ENCODE assay signal across 12 cellular contexts in the genomic region with DNA sequence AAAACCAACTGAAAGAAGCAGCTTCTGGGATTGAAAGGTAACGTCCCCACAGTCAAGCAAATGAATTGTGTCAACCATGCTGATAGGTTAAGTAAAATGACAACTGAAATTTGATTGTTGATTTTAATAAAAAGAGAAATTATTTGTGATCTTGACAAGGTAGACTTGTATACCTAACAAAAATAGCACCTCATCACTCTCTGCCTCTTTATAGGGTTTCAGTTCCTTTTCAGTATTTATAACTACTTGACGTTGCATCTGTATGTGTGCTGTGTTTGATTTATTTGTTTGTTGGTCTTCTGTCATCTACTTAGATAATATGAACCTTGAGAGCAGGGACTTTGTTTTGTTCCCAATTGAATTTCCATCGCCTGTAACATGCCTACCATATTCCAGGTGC. TPM values are rescaled to one million over a fixed set of nuclear protein-coding genes. Genes with fewer than 3 reads are reported as not detected.
DNase-seq lines count a peak whose midpoint lies in the region; ATAC-seq and TF ChIP-seq lines count a peak whose summit lies in the region.
"Had no signal": no experiment of that assay in that cellular context is flagged by ENCODE, and none has a peak within 500 bp of the region (broad histone marks: within the 10 kb centered on the region; RNA-seq: fewer than 3 reads in every experiment).

No MANE protein-coding gene starts in this region.

- peaks cover 9% of the 10 kb centered on the region for H3F3A ChIP-seq in smooth muscle cell (ENCODE audit: low read depth)

- H3K27ac ChIP-seq in smooth muscle cell (ENCODE audit: low read depth) (peak overlapping the region; percentile 94), colonic mucosa (no peak overlapping the region)
- H3K27ac ChIP-seq: psoas muscle had no signal

- peaks cover 30% of the 10 kb centered on the region for H3K27me3 Mint-ChIP-seq in activated naive CD8-positive, alpha-beta T cell treated with anti-CD3 and anti-CD28 coated beads for 36 hours

- no peaks in the 10 kb centered on the region for H3K9me3 Mint-ChIP-seq in activated naive CD8-positive, alpha-beta T cell treated with anti-CD3 and anti-CD28 coated beads for 36 hours

- DNase-seq in smooth muscle cell (lab: John Stamatoyannopoulos, UW; ENCODE audit: unreplicated experiment) (no peak), DMS114 treated with DMSO at 0.1 percent for 48 hours (lab: John Stamatoyannopoulos, UW; ENCODE audit: unreplicated experiment) (no peak), colonic mucosa (no peak)
- no peak for DNase-seq in activated naive CD8-positive, alpha-beta T cell treated with anti-CD3 and anti-CD28 coated beads for 36 hours
- DNase-seq: activated naive CD4-positive, alpha-beta T cell treated with anti-CD3 and anti-CD28 coated beads, Interleukin-2, amount 50 U/mL, for 16 hours; effector CD4-positive, alpha-beta T cell; NCI-H526 treated with DMSO at 0.1 percent for 48 hours; psoas muscle had no signal

- H3K36me3 Mint-ChIP-seq in activated naive CD8-positive, alpha-beta T cell treated with anti-CD3 and anti-CD28 coated beads for 36 hours: no peaks in the 10 kb centered on the region

- H2AFZ ChIP-seq in smooth muscle cell (ENCODE audit: low read depth): peak overlapping the region; percentile 32

- 93% methylated on average over 3 of the region's 3 CpGs for WGBS in smooth muscle cell (ENCODE audit: low lambda C conversion rate)

- intact Hi-C loops in colonic mucosa (cut with DNase I): no loop called here

- H3K27ac Mint-ChIP-seq in activated naive CD8-positive, alpha-beta T cell treated with anti-CD3 and anti-CD28 coated beads for 36 hours: no peak overlapping the region

- H3K9ac ChIP-seq in smooth muscle cell (ENCODE audit: low read depth): peak overlapping the region; percentile 43
- no peak overlapping the region for H3K9ac ChIP-seq in colonic mucosa (ENCODE audit: low read depth in 2 of 2, low read length in 2 of 2)

- H3K4me2 ChIP-seq in smooth muscle cell: peak overlapping the region; percentile 77

- no peaks in the 10 kb centered on the region for H4K20me1 ChIP-seq in smooth muscle cell (ENCODE audit: low read depth)

- H3K27me3 ChIP-seq in smooth muscle cell (ENCODE audit: low read depth): no peaks in the 10 kb centered on the region
- no peaks in the 10 kb centered on the region for H3K27me3 ChIP-seq in colonic mucosa

- H3K4me3 Mint-ChIP-seq in activated naive CD8-positive, alpha-beta T cell treated with anti-CD3 and anti-CD28 coated beads for 36 hours: no peak overlapping the region

- H3K4me1 ChIP-seq in smooth muscle cell (ENCODE audit: low read depth) (no peaks in the 10 kb centered on the region), colonic mucosa (no peaks in the 10 kb centered on the region)
- H3K4me1 ChIP-seq: psoas muscle had no signal

- H3K9me3 ChIP-seq in smooth muscle cell (replicated peaks; ENCODE audit: low read depth) (no peaks in the 10 kb centered on the region), colonic mucosa (no peaks in the 10 kb centered on the region)
- H3K9me3 ChIP-seq: psoas muscle had no signal

- ATAC-seq in GM19023 (IDR thresholded peaks at IDR 0.05; ENCODE audit: unreplicated experiment): peak; percentile 97
- peak; percentile 95 for ATAC-seq in HG02588 (IDR thresholded peaks at IDR 0.05; ENCODE audit: unreplicated experiment)
- ATAC-seq in HG03457 (IDR thresholded peaks at IDR 0.05; ENCODE audit: unreplicated experiment): peak; percentile 86
- ATAC-seq: K562, psoas muscle had no signal

- H3K79me2 ChIP-seq in smooth muscle cell (ENCODE audit: low read depth): no peaks in the 10 kb centered on the region

- H3K4me3 ChIP-seq in smooth muscle cell (no peak overlapping the region), colonic mucosa (no peak overlapping the region)
- H3K4me3 ChIP-seq: K562, psoas muscle had no signal

- no peak for TF ChIP-seq CTCF in smooth muscle cell (IDR thresholded peaks at IDR 0.05; ENCODE audit: borderline replicate concordance, insufficient read depth, poor library complexity, severe bottlenecking)
- TF ChIP-seq CTCF in colonic mucosa (IDR thresholded peaks at IDR 0.05): no peak

- H3K4me1 Mint-ChIP-seq in activated naive CD8-positive, alpha-beta T cell treated with anti-CD3 and anti-CD28 coated beads for 36 hours: no peaks in the 10 kb centered on the region

- no peaks in the 10 kb centered on the region for H3K36me3 ChIP-seq in smooth muscle cell (ENCODE audit: low read depth)
- no peaks in the 10 kb centered on the region for H3K36me3 ChIP-seq in colonic mucosa

RNA-seq across cellular contexts. Expression of a gene that starts 7.9 kb away (rescaled TPM):
- 70.4 and 96.1 TPM in 2 replicates for total RNA-seq in smooth muscle cell
- 16.2 and 18.6 TPM in 2 replicates for polyA plus RNA-seq in smooth muscle cell
- total RNA-seq in activated naive CD8-positive, alpha-beta T cell treated with anti-CD3 and anti-CD28 coated beads for 36 hours: 10 to 100 TPM; 14.5 to 16.4 TPM
- total RNA-seq in colonic mucosa: 10 to 100 TPM; 34.5 to 43.9 TPM
